ENCODE assay signal across 9 cellular contexts in the genomic region with DNA sequence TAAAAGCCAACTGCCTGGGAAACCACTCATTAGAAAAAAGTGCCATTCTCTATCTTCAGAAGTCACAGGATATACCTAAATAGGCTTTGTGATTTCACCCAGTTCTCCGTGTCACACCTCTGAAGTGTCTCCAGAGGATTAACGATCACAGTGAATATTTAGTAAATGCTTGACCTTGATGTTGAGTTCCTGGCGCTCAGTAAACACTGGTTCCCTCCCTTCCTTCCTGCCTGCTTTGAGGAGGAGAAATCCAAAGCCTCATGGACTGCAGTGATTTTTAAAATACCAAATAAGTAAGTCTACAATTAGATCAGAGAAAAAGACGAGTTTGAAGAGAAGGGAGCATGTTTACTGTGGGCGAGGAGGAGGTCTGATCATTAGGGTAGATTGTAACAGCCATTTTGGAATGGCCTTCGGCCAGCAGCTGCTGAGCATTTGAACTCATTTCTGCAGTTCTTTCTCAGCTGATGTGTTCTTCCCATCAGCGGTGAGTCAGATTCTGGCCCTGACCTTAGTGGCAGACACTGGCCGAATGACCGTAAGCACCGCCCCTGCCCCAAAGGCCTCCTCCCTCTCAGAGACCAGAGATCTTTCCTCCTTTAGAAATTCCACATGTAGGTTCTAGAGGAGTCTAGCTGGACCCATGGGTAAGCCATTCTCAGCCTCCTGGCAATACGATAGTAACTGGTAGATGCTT.
A peak's percentile ranks its signal among the peaks of the same experiment; 100 is the strongest.
DNase-seq lines count a peak whose midpoint lies in the region; ATAC-seq and TF ChIP-seq lines count a peak whose summit lies in the region.
"Had no signal": no experiment of that assay in that cellular context is flagged by ENCODE, and none has a peak within 500 bp of the region (broad histone marks: within the 10 kb centered on the region; RNA-seq: fewer than 3 reads in every experiment).

No MANE protein-coding gene starts in this region.

- no peaks in the 10 kb centered on the region for H3K79me2 ChIP-seq in fibroblast of lung (ENCODE audit: control insufficient read depth, insufficient read depth, low read length)

- no peaks in the 10 kb centered on the region for H3K36me3 Mint-ChIP-seq in nephron progenitor cell (ENCODE audit: low read depth)

- peak overlapping the region; percentile 28 for H3K9ac ChIP-seq in fibroblast of lung (ENCODE audit: insufficient read depth, low read length)

- no peaks in the 10 kb centered on the region for H3K9me3 ChIP-seq in fibroblast of lung (ENCODE audit: control insufficient read depth, insufficient read depth, low read depth, low read length)

- no peaks in the 10 kb centered on the region for H3K36me3 ChIP-seq in fibroblast of lung (ENCODE audit: control insufficient read depth, insufficient read depth, low read length)

- no peaks in the 10 kb centered on the region for H3K9me3 Mint-ChIP-seq in nephron progenitor cell

- H3K27me3 Mint-ChIP-seq in nephron progenitor cell (ENCODE audit: low read depth, poor library complexity), result no peaks in the 10 kb centered on the region

- peak overlapping the region; percentile 63 for H3K4me2 ChIP-seq in fibroblast of lung (ENCODE audit: extremely low read depth, insufficient read depth, low read length)

- no peak for ATAC-seq in HG02642 (IDR thresholded peaks at IDR 0.05; ENCODE audit: poor library complexity, unreplicated experiment)

- peak overlapping the region; percentile 30 for H3K27ac Mint-ChIP-seq in nephron progenitor cell

- DNase-seq in AG08395 (ENCODE audit: low spot score) (peak; percentile 73), NCI-H226 (peak; percentile 50), fibroblast of lung (ENCODE audit: low read depth in 2 of 2) (peak; percentile 80 to 95), nephron progenitor cell (no peak), occipital lobe (lab: John Stamatoyannopoulos, UW) (no peak), hippocampal formation (lab: John Stamatoyannopoulos, UW) (no peak)
- no peak for DNase-seq in stimulated activated CD4-positive, alpha-beta T cell treated with anti-CD3 and anti-CD28 coated beads, Interleukin-12 subunit alpha, Interleukin-12 subunit beta, amount 100 ng/mL, for 4 hours
- DNase-seq: stimulated activated CD4-positive, alpha-beta T cell treated with anti-CD3 and anti-CD28 coated beads, Interleukin-15, amount 100 ng/mL, for 24 hours had no signal

- H3K4me1 ChIP-seq in fibroblast of lung (ENCODE audit: control insufficient read depth, extremely low read depth, insufficient read depth, low read length), result peaks cover 10% of the 10 kb centered on the region

- peak overlapping the region; percentile 87 for H3K27ac ChIP-seq in fibroblast of lung (ENCODE audit: insufficient read depth, low read length)

- TF ChIP-seq CTCF in fibroblast of lung (conservative IDR thresholded peaks at IDR 0.05 in 1 of 2, IDR thresholded peaks at IDR 0.05 in 1 of 2; ENCODE audit: low read depth in 1 of 2, low read length in 2 of 2), result no peak
- TF ChIP-seq CTCF in nephron progenitor cell (IDR thresholded peaks at IDR 0.05), result no peak

- H3K4me1 Mint-ChIP-seq in nephron progenitor cell, result peaks cover 11% of the 10 kb centered on the region

- peak overlapping the region; percentile 74 for H2AFZ ChIP-seq in fibroblast of lung (ENCODE audit: low read length)

- H3K4me3 ChIP-seq in fibroblast of lung (replicated peaks in 1 of 4; ENCODE audit: control extremely low read depth in 1 of 4, insufficient read depth in 1 of 4, low read depth in 3 of 4, low read length in 4 of 4), result peak overlapping the region in 1 of 4 experiments; percentile 21

- no peaks in the 10 kb centered on the region for H3K27me3 ChIP-seq in fibroblast of lung (ENCODE audit: control insufficient read depth, insufficient read depth, low read length)

- H4K20me1 ChIP-seq in fibroblast of lung (ENCODE audit: control insufficient read depth, extremely low read depth, insufficient read depth, low read length), result no peaks in the 10 kb centered on the region

- H3K4me3 Mint-ChIP-seq in nephron progenitor cell, result no peak overlapping the region

Comparison
In these comparisons a context has a peak if more than half of its experiments do, and no peak if none do; other contexts are left out.
1. DNase-seq: peak in AG08395 (single experiment), NCI-H226 (single experiment) and fibroblast of lung (2 of 2); none in nephron progenitor cell (single experiment), stimulated activated CD4-positive, alpha-beta T cell treated with anti-CD3 and anti-CD28 coated beads, Interleukin-12 subunit alpha, Interleukin-12 subunit beta, amount 100 ng/mL, for 4 hours (single experiment), occipital lobe (single experiment) and hippocampal formation (0 of 2).